8 cellular contexts compared by ENCODE assay signal in the genomic region with DNA sequence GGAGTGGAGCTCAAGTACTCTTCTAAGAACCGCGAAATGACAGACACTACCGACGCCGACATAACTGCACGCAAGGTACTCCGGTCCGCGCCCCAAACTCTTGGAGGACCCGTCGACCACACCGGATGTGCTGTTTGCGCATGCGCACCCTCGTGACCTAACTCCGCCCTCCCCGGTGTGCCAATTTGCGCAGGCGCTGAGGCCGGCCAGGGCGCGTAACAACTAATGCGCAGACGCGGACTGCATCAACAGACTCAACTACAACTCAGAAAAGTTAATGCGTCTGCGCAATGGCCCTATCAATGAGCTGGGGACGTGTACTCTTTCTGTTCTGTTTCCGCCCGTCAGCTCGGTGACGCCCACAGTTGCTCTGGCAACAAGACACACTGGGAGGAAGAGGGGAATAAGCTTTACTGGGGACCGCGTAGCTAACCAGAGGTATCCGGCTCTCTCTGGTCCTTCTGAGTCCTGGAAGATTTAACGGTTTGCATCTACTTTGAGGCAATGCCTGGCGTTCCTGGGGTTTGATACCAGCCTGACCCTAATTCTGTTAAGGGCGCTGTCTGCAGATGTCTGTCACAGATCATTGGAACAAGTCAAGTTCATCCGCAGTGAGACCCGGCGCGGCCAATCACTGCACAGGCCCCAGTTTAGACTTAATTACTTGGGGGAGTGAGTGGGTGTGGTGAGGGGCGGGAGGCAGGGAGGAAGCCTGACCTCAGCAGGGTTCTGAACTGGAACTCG. TPM values are rescaled to one million over a fixed set of nuclear protein-coding genes. Genes with fewer than 3 reads are reported as not detected.
DNase-seq lines count a peak whose midpoint lies in the region; ATAC-seq and TF ChIP-seq lines count a peak whose summit lies in the region.

Gene DAD1 (minus strand): TSS at position 129 of the 744 bp plus-strand sequence. CDS start 67 bp downstream, at position 62.

- H3K4me1 ChIP-seq in suprapubic skin = peaks cover 35% of the 10 kb centered on the region

- no peaks in the 10 kb centered on the region for H3K9me3 ChIP-seq in suprapubic skin

- TF ChIP-seq EP300 in suprapubic skin (IDR thresholded peaks at IDR 0.05) = no peak

- H3K36me3 Mint-ChIP-seq in activated naive CD4-positive, alpha-beta T cell treated with anti-CD3 and anti-CD28 coated beads, Interleukin-2, amount 50 U/mL, for 72 hours = peaks cover 21 to 23% of the 10 kb centered on the region in 2 donors

- H3K27ac ChIP-seq in suprapubic skin = peak within 1 kb of the TSS; percentile 92

- no peaks in the 10 kb centered on the region for H3K27me3 ChIP-seq in suprapubic skin

- TF ChIP-seq POLR2A in suprapubic skin (IDR thresholded peaks at IDR 0.05) = peak in 1 of 2 donors; percentile 85

- H3K9me3 Mint-ChIP-seq in activated naive CD4-positive, alpha-beta T cell treated with anti-CD3 and anti-CD28 coated beads, Interleukin-2, amount 50 U/mL, for 72 hours = no peaks in the 10 kb centered on the region

- DNase-seq in NCI-H1092 treated with DMSO at 0.1 percent for 48 hours (lab: John Stamatoyannopoulos, UW) = peak; percentile 100
- DNase-seq in SKM-1 (lab: John Stamatoyannopoulos, UW; ENCODE audit: unreplicated experiment) = peak; percentile 92
- DNase-seq in activated naive CD4-positive, alpha-beta T cell treated with anti-CD3 and anti-CD28 coated beads, Interleukin-2, amount 50 U/mL, for 72 hours (ENCODE audit: low spot score in 2 of 2) = peak; percentile 100
- DNase-seq in globus pallidus (ENCODE audit: low spot score) = peak; percentile 98
- peak; percentile 85 to 98 (median 96) for DNase-seq in nucleus accumbens (lab: John Stamatoyannopoulos, UW)
- peak; percentile 99 to 100 for DNase-seq in suprapubic skin (ENCODE audit: low spot score in 2 of 2)

- 0% methylated on average over 16 of the region's 44 CpGs for WGBS in suprapubic skin

- H3K4me3 ChIP-seq in GM08714 (ENCODE audit: low read length) (peak within 1 kb of the TSS; percentile 96), suprapubic skin (peak within 1 kb of the TSS; percentile 77)

- no peak for TF ChIP-seq CTCF in suprapubic skin (IDR thresholded peaks at IDR 0.05)

- H3K27ac Mint-ChIP-seq in activated naive CD4-positive, alpha-beta T cell treated with anti-CD3 and anti-CD28 coated beads, Interleukin-2, amount 50 U/mL, for 72 hours = peak within 1 kb of the TSS; percentile 98 to 100

- H3K36me3 ChIP-seq in suprapubic skin = no peaks in the 10 kb centered on the region

- peak; percentile 86 for ATAC-seq in HG02610 (IDR thresholded peaks at IDR 0.05; ENCODE audit: unreplicated experiment)
- peak; percentile 90 for ATAC-seq in activated naive CD4-positive, alpha-beta T cell treated with anti-CD3 and anti-CD28 coated beads, Interleukin-2, amount 50 U/mL, for 72 hours

RNA-seq across cellular contexts. Expression of gene DAD1, which starts in this region (rescaled TPM):
- total RNA-seq in activated naive CD4-positive, alpha-beta T cell treated with anti-CD3 and anti-CD28 coated beads, Interleukin-2, amount 50 U/mL, for 72 hours = 100 to 1,000 TPM; 218 to 240 TPM
- 100 to 1,000 TPM; 110 to 212 (median 187) TPM for total RNA-seq in suprapubic skin

Comparison
In these comparisons a context has a peak if more than half of its experiments do, and no peak if none do; other contexts are left out.
1. Peak in every context shown above with its lines: DNase-seq, ATAC-seq, H3K4me3 ChIP-seq and H3K27ac ChIP-seq.